In the genomic region with DNA sequence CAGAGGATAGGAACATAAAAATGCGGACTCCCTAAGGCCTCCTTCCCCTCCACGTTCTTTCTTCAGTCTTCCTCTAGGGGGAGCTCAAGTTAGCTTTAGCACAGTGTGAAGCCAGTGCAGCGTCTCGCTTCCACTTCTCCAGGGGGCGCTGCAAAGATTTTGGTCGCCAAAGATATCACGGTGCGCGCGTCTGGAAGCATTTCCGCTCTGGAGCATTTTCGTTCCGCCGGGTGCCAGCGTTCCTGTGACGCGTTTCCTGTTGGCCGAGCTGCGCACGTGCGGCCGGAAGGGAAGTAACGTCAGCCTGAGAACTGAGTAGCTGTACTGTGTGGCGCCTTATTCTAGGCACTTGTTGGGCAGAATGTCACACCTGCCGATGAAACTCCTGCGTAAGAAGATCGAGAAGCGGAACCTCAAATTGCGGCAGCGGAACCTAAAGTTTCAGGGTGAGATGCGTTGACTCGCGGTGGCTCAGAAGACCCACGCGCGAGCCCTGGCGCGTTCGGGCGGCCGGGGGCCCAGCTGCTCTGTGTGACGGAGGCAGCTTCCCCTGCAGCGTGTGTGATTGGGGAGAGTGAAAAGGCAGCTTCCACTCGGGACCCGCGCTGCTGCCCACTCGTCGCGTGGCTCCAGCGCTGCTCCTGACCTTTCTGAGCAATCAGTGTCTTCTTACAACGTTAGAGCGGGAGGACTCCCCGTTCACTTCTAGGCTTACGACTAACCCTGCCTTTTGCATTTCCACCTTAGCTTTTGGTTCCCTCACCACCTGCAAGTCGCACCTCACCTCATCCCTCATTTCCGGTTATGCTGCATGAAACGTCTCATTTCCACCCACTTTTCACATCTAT, we compare ENCODE assay signal across 8 cellular contexts. TPM values are rescaled to one million over a fixed set of nuclear protein-coding genes. Genes with fewer than 3 reads are reported as not detected.
DNase-seq lines count a peak whose midpoint lies in the region; TF ChIP-seq lines count a peak whose summit lies in the region.

Gene DDX18 (plus strand): TSS at position 275 of the 848 bp plus-strand sequence. CDS start 87 bp downstream, at position 362.

- peak within 1 kb of the TSS; percentile 83 for H3K4me2 ChIP-seq in MM.1S (ENCODE audit: low read depth, low read length)
- H3K4me2 ChIP-seq in neural progenitor cell: peak within 1 kb of the TSS; percentile 80

- H3K79me2 ChIP-seq in MM.1S (ENCODE audit: low read length) (peaks cover 48% of the 10 kb centered on the region), neural progenitor cell (ENCODE audit: low read depth) (peaks cover 29% of the 10 kb centered on the region)

- TF ChIP-seq CTCF in MM.1S (IDR thresholded peaks at IDR 0.05; ENCODE audit: low read length): peak; percentile 100
- peak; percentile 100 for TF ChIP-seq CTCF in foreskin fibroblast (IDR thresholded peaks at IDR 0.05; ENCODE audit: low read depth, low read length)
- peak; percentile 100 for TF ChIP-seq CTCF in neural progenitor cell (IDR thresholded peaks at IDR 0.05)

- H3K27ac ChIP-seq in MM.1S (ENCODE audit: low read length) (peak within 1 kb of the TSS; percentile 100), neural progenitor cell (no peak within 1 kb of the TSS), subcutaneous abdominal adipose tissue (ENCODE audit: low read depth, low read length) (peak within 1 kb of the TSS; percentile 86)

- H3K27me3 ChIP-seq in HAP-1 (ENCODE audit: low read depth): no peaks in the 10 kb centered on the region
- H3K27me3 ChIP-seq in MM.1S (replicated peaks; ENCODE audit: insufficient read depth, low read length): no peaks in the 10 kb centered on the region
- H3K27me3 ChIP-seq in neural progenitor cell: no peaks in the 10 kb centered on the region
- H3K27me3 ChIP-seq in subcutaneous abdominal adipose tissue (ENCODE audit: control insufficient read depth in 5 of 5, insufficient read depth in 4 of 5, low read length in 5 of 5): no peaks in the 10 kb centered on the region

- peak within 1 kb of the TSS; percentile 98 for H3K27ac Mint-ChIP-seq in neural progenitor cell

- peaks cover 4% of the 10 kb centered on the region for H3K27me3 Mint-ChIP-seq in neural progenitor cell (ENCODE audit: insufficient read depth, low read depth)

- peak within 1 kb of the TSS; percentile 99 for H3K9ac ChIP-seq in MM.1S (ENCODE audit: low read length)
- peak within 1 kb of the TSS; percentile 72 for H3K9ac ChIP-seq in neural progenitor cell
- peak within 1 kb of the TSS; percentile 83 to 89 (median 86) for H3K9ac ChIP-seq in subcutaneous abdominal adipose tissue (ENCODE audit: low read length in 5 of 5)

- no peaks in the 10 kb centered on the region for H3K9me3 Mint-ChIP-seq in neural progenitor cell

- H3K9me3 ChIP-seq in HAP-1 (no peaks in the 10 kb centered on the region), MM.1S (replicated peaks; ENCODE audit: insufficient read depth, low read length) (no peaks in the 10 kb centered on the region), neural progenitor cell (ENCODE audit: low read depth) (no peaks in the 10 kb centered on the region), subcutaneous abdominal adipose tissue (ENCODE audit: control insufficient read depth in 5 of 5, low read length in 5 of 5) (no peaks in the 10 kb centered on the region)

- H3F3A ChIP-seq in MM.1S (ENCODE audit: insufficient read depth, low read length): peaks cover 27% of the 10 kb centered on the region
- no peaks in the 10 kb centered on the region for H3F3A ChIP-seq in neural progenitor cell (ENCODE audit: low read depth)

- in situ Hi-C loops in HAP-1 (cut with MboI; ENCODE audit: low sequenced_read_pairs): no loop called here

- DNase-seq in GDM1 (lab: John Stamatoyannopoulos, UW) (peak; percentile 94), HAP-1 (ENCODE audit: low spot score in 2 of 2) (peak; percentile 93 to 98), MM.1S (peak; percentile 99), SIG-M5 treated with dmso at 0.1 percent for 504 hours (lab: John Stamatoyannopoulos, UW; ENCODE audit: unreplicated experiment) (peak; percentile 98), foreskin fibroblast (peak; percentile 96 to 99), neural progenitor cell (ENCODE audit: low spot score) (peak; percentile 98)
- peak; percentile 98 for DNase-seq in activated gamma-delta T cell treated with anti-CD3 and anti-CD28 coated beads, Interleukin-2, amount 50 U/mL, for 16 hours (ENCODE audit: low read depth)

- H2AFZ ChIP-seq in MM.1S (ENCODE audit: low read length): peak within 1 kb of the TSS; percentile 44
- H2AFZ ChIP-seq in neural progenitor cell (replicated peaks): peak within 1 kb of the TSS; percentile 71

- peaks cover 10% of the 10 kb centered on the region for H3K4me1 Mint-ChIP-seq in neural progenitor cell

- no peaks in the 10 kb centered on the region for H3K9me2 ChIP-seq in MM.1S (replicated peaks; ENCODE audit: insufficient read depth, low read length)

- H3K36me3 Mint-ChIP-seq in neural progenitor cell: no peaks in the 10 kb centered on the region

- peak within 1 kb of the TSS; percentile 99 for H3K4me3 Mint-ChIP-seq in neural progenitor cell

- H4K20me1 ChIP-seq in MM.1S (ENCODE audit: insufficient read depth, low read length) (peaks cover 2% of the 10 kb centered on the region; the same call in 1 of the 2 replicates), neural progenitor cell (ENCODE audit: low read depth) (peaks cover 11% of the 10 kb centered on the region)

- H3K4me3 ChIP-seq in HAP-1: peak within 1 kb of the TSS; percentile 94
- H3K4me3 ChIP-seq in MM.1S (ENCODE audit: low read length): peak within 1 kb of the TSS; percentile 95
- peak within 1 kb of the TSS; percentile 88 to 99 for H3K4me3 ChIP-seq in foreskin fibroblast (ENCODE audit: low read depth in 1 of 2, low read length in 2 of 2)
- peak within 1 kb of the TSS; percentile 78 for H3K4me3 ChIP-seq in neural progenitor cell
- H3K4me3 ChIP-seq in subcutaneous abdominal adipose tissue (ENCODE audit: low read depth in 1 of 5, low read length in 5 of 5): peak within 1 kb of the TSS; percentile 74 to 97 (median 96)

- H3K36me3 ChIP-seq in HAP-1 (replicated peaks) (peaks cover 38% of the 10 kb centered on the region), MM.1S (replicated peaks; ENCODE audit: insufficient read depth, low read length) (peaks cover 16% of the 10 kb centered on the region), neural progenitor cell (peaks cover 13% of the 10 kb centered on the region), subcutaneous abdominal adipose tissue (ENCODE audit: control insufficient read depth in 5 of 5, insufficient read depth in 5 of 5, low read length in 5 of 5) (peaks cover 14 to 23% (median 20%) of the 10 kb centered on the region in 5 donors)

- H3K4me1 ChIP-seq in HAP-1 (peaks cover 11% of the 10 kb centered on the region), MM.1S (ENCODE audit: low read length) (peaks cover 26% of the 10 kb centered on the region), neural progenitor cell (peaks cover 18% of the 10 kb centered on the region), subcutaneous abdominal adipose tissue (ENCODE audit: control insufficient read depth in 5 of 5, insufficient read depth in 5 of 5, low read length in 5 of 5) (peaks cover 0 to 19% (median 16%) of the 10 kb centered on the region in 5 donors)

RNA-seq across cellular contexts. Expression of gene DDX18, which starts in this region (rescaled TPM):
- total RNA-seq in neural progenitor cell (ENCODE audit: low replicate concordance): 66.0 and 87.0 TPM in 2 replicates
